1 cellular context compared by ENCODE assay signal in the genomic region with DNA sequence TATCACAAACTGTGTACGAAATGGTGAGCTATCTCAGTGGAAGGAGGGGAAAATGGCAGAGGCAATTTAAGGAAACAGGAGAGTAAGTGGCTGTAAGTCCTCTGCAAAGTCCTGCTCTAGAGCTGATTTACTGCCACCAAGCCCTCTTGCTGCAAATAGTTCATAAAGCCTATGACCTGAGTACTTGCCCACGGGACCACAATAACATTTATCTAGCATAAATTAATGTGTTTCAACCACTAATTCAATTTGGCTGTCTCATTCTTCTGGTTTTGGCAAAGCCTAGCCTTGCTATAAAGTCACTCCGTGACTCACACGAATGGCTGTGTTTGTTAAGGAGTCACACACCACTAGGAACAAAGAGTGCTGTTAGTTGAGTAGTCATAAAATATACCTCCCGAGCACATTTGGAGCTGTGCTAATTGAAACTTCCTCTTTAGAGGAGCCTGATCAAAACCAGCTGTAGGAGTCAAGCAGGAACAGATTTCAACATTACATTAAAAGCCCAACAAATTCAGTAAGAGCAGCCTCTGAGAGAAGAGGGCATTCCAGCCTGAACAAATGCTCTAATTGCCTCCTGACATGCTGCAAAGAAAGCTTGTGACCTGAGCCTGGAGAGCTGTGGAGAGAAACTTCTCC.
TF ChIP-seq lines count a peak whose summit lies in the region.

No MANE protein-coding gene starts in this region.

TF ChIP-seq in GM23338, 12 proteins besides CTCF, POLR2A, EP300 and RAD21 (continued from another document):
- TF ChIP-seq ZNF462 (CRISPR knock-in tag; IDR thresholded peaks at IDR 0.05): no peak
- no peak for TF ChIP-seq POLR2AphosphoS5 (IDR thresholded peaks at IDR 0.05; ENCODE audit: low read depth)
